In the genomic region with DNA sequence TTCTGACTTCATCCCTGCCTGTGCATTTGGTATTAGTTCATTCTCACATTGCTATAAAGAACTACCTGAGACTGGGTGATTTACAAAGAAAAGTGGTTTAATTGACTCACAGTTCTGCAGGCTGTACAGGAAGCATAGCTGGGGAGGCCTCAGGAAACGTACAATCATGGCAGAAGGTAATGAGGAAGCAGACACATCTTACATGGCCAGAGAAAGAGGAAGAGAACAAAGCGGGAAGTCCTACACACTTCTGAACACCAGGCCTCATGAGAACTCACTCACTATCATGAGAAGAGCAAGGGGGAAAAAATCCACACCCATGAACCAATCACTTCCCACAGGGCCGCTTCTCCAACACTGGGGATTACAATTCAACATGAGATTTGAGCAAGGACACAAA, we compare ENCODE assay signal across 24 cellular contexts.
"Had no signal": no experiment of that assay in that cellular context is flagged by ENCODE, and none has a peak within 500 bp of the region (broad histone marks: within the 10 kb centered on the region; RNA-seq: fewer than 3 reads in every experiment).

No MANE protein-coding gene starts in this region.

- H3K4me2 ChIP-seq: hepatocyte had no signal

- H3K27ac ChIP-seq: colonic mucosa, esophagus muscularis mucosa, foreskin keratinocyte, gastroesophageal sphincter, heart left ventricle, hepatocyte, ovary, psoas muscle, sigmoid colon, stomach, thyroid gland had no signal

- H3K9me3 ChIP-seq: colonic mucosa, esophagus muscularis mucosa, gastroesophageal sphincter, heart left ventricle, ovary, psoas muscle, sigmoid colon, stomach, thyroid gland had no signal

- H3K4me1 ChIP-seq: colonic mucosa, foreskin keratinocyte, gastroesophageal sphincter, heart left ventricle, psoas muscle, stomach, thyroid gland had no signal

- H3K4me3 ChIP-seq: colonic mucosa, esophagus muscularis mucosa, gastroesophageal sphincter, heart left ventricle, hepatocyte, ovary, psoas muscle, sigmoid colon, stomach, thyroid gland had no signal

- DNase-seq: colonic mucosa; dermis blood vessel endothelial cell; effector memory CD4-positive, alpha-beta T cell; foreskin keratinocyte; heart left ventricle; kidney; natural killer cell; occipital lobe; ovary; posterior cingulate gyrus; psoas muscle; right cardiac atrium; sigmoid colon; stimulated activated CD4-positive, alpha-beta T cell treated with anti-CD3 and anti-CD28 coated beads, Interleukin-2, amount 100 ng/mL, for 24 hours; stimulated activated CD4-positive, alpha-beta T cell treated with anti-CD3 and anti-CD28 coated beads, Interleukin-4, amount 100 ng/mL, for 24 hours; stimulated activated naive CD4-positive, alpha-beta T cell treated with Interleukin-2 at 50 U/mL for 16 hours; stomach; thyroid gland; trophoblast cell had no signal

- H3K79me2 ChIP-seq: hepatocyte had no signal

- H3K36me3 ChIP-seq: colonic mucosa, esophagus muscularis mucosa, gastroesophageal sphincter, heart left ventricle, ovary, sigmoid colon, stomach, thyroid gland had no signal

- H3K27me3 ChIP-seq: colonic mucosa, esophagus muscularis mucosa, foreskin keratinocyte, gastroesophageal sphincter, heart left ventricle, hepatocyte, ovary, sigmoid colon, stomach, thyroid gland had no signal

- H2AFZ ChIP-seq: hepatocyte had no signal

- ATAC-seq: foreskin keratinocyte; gastroesophageal sphincter; heart left ventricle; left lobe of liver; natural killer cell; psoas muscle; right cardiac atrium; stimulated activated effector memory CD8-positive, alpha-beta T cell treated with anti-CD3 and anti-CD28 coated beads, Interleukin-12 subunit alpha, Interleukin-12 subunit beta, amount 100 ng/mL, for 72 hours had no signal
